Comparison of ENCODE assay signal across 20 cellular contexts in genomic region chr10:78970261-78970660, GRCh38.
DNase-seq lines count a peak whose midpoint lies in the region; ATAC-seq, FAIRE-seq and TF ChIP-seq lines count a peak whose summit lies in the region.
"Had no signal": no experiment of that assay in that cellular context is flagged by ENCODE, and none has a peak within 500 bp of the region (broad histone marks: within the 10 kb centered on the region; RNA-seq: fewer than 3 reads in every experiment).

No MANE protein-coding gene starts in this region.

- no peak for TF ChIP-seq CTCF in HepG2 (CRISPR knock-in tag; IDR thresholded peaks at IDR 0.05)
- TF ChIP-seq CTCF in right lobe of liver (IDR thresholded peaks at IDR 0.05): no peak
- no peak for TF ChIP-seq CTCF in K562 (IDR thresholded peaks at IDR 0.05 in 2 of 3, conservative IDR thresholded peaks at IDR 0.05 in 1 of 3; ENCODE audit: insufficient read depth in 2 of 3, low read depth in 1 of 3, low read length in 3 of 3)
- no peak for TF ChIP-seq CTCF in osteocyte (IDR thresholded peaks at IDR 0.05)
- no peak for TF ChIP-seq CTCF in D721Med (IDR thresholded peaks at IDR 0.05; ENCODE audit: insufficient read depth, missing control alignments)

- no TSS peak for BruUV-seq in HepG2 (replicated peaks; lab: Mats Ljungman, UMichigan)
- BruUV-seq in K562 (replicated peaks; lab: Mats Ljungman, UMichigan): no TSS peak

- H2BK15ac ChIP-seq in mesenchymal stem cell (ENCODE audit: low read depth, poor library complexity, severe bottlenecking): peak overlapping the region; percentile 26

- H3K27me3 Mint-ChIP-seq in osteocyte (ENCODE audit: unreplicated experiment): no peaks in the 10 kb centered on the region
- H3K27me3 Mint-ChIP-seq: CD4-positive, alpha-beta memory T cell had no signal

- DNase-seq in HepG2 (ENCODE audit: low spot score) (no peak), right lobe of liver (no peak), K562 (ENCODE audit: extremely low read depth in 1 of 4, low spot score in 3 of 4) (no peak), mesenchymal stem cell (no peak), osteocyte (ENCODE audit: extremely low spot score, unreplicated experiment) (no peak), D721Med (ENCODE audit: insufficient read length, low spot score) (no peak), SW480 (ENCODE audit: low spot score) (no peak), NCI-H226 (no peak)
- DNase-seq: 8988T; ACHN; CD4-positive, alpha-beta memory T cell; DMS153; DMS79 treated with DMSO at 0.1 percent for 48 hours; EL; GOT3 had no signal

- H3K4me3 Mint-ChIP-seq in osteocyte (ENCODE audit: unreplicated experiment): no peak overlapping the region

- no peak overlapping the region for H3K23ac ChIP-seq in mesenchymal stem cell (ENCODE audit: low read length in 2 of 2)

- H3K9ac ChIP-seq in HepG2 (ENCODE audit: insufficient read depth, low read depth, low read length) (no peak overlapping the region), K562 (ENCODE audit: insufficient read depth in 1 of 2, low read depth in 2 of 2, low read length in 2 of 2) (no peak overlapping the region), mesenchymal stem cell (ENCODE audit: low read length) (no peak overlapping the region)

- no peak overlapping the region for H3K4me2 ChIP-seq in HepG2 (ENCODE audit: low read depth, low read length)
- no peak overlapping the region for H3K4me2 ChIP-seq in K562 (ENCODE audit: insufficient read depth, low read length)
- no peak overlapping the region for H3K4me2 ChIP-seq in mesenchymal stem cell (ENCODE audit: low read length, poor library complexity, severe bottlenecking)

- no peak overlapping the region for H3K18ac ChIP-seq in mesenchymal stem cell (ENCODE audit: low read depth in 1 of 2, low read length in 2 of 2)

- H3K9me1 ChIP-seq in K562 (ENCODE audit: control insufficient read depth, insufficient read depth, low read length): no peaks in the 10 kb centered on the region

- H3K4ac ChIP-seq in mesenchymal stem cell (ENCODE audit: low read depth in 1 of 2, low read length in 2 of 2): no peak overlapping the region

- H3K14ac ChIP-seq in mesenchymal stem cell (ENCODE audit: low read length in 2 of 2): no peak overlapping the region

- CTCF ChIA-PET in HepG2 (lab: Yijun Ruan, JAX; ENCODE audit: low intra/inter-chr PET ratio, low total read pairs) (no interaction called here), K562 (lab: Yijun Ruan, JAX; ENCODE audit: low intra/inter-chr PET ratio) (no interaction called here)

- H3K4me1 Mint-ChIP-seq in osteocyte (ENCODE audit: unreplicated experiment): peaks cover 65% of the 10 kb centered on the region

- H2AFZ ChIP-seq in HepG2 (ENCODE audit: low read length): no peak overlapping the region
- 0 out of 2 replicates have a peak overlapping the region, but pooled peaks have one; percentile 1 for H2AFZ ChIP-seq in K562 (ENCODE audit: low read depth, low read length)
- H2AFZ ChIP-seq in mesenchymal stem cell (ENCODE audit: low read depth, low read length): no peak overlapping the region

- no peaks in the 10 kb centered on the region for H3K9me3 Mint-ChIP-seq in osteocyte (ENCODE audit: unreplicated experiment)
- H3K9me3 Mint-ChIP-seq: CD4-positive, alpha-beta memory T cell had no signal

- WGBS in HepG2 (ENCODE audit: low lambda C conversion rate): 85% methylated on average over 10 of the region's 10 CpGs
- WGBS in right lobe of liver (ENCODE audit: insufficient coverage, low coverage, low lambda C conversion rate, missing lambda C conversion rate): 75% methylated on average over 9 of the region's 10 CpGs
- WGBS in K562 (ENCODE audit: insufficient coverage, low coverage, missing lambda C conversion rate): 49% methylated on average over 10 of the region's 10 CpGs
- 87% methylated on average over 10 of the region's 10 CpGs for WGBS in mesenchymal stem cell

- H2BK12ac ChIP-seq in mesenchymal stem cell (ENCODE audit: low read length in 2 of 2): peak overlapping the region in 1 of 2 experiments; percentile 37

- no peak overlapping the region for H4K91ac ChIP-seq in mesenchymal stem cell (ENCODE audit: low read length)

- H2AK5ac ChIP-seq in mesenchymal stem cell (ENCODE audit: low read length, severe bottlenecking): no peak overlapping the region

- TF ChIP-seq POLR2A in HepG2 (IDR thresholded peaks at IDR 0.05; ENCODE audit: insufficient read depth in 1 of 2, low read depth in 2 of 2, low read length in 2 of 2) (no peak), right lobe of liver (IDR thresholded peaks at IDR 0.05) (no peak), K562 (conservative IDR thresholded peaks at IDR 0.05) (no peak)

- no peaks in the 10 kb centered on the region for H3K79me2 ChIP-seq in HepG2 (ENCODE audit: insufficient read depth, low read length)
- H3K79me2 ChIP-seq in K562 (ENCODE audit: control insufficient read depth, insufficient read depth, low read length): no peaks in the 10 kb centered on the region

- H3K27me3 ChIP-seq in HepG2 (ENCODE audit: control insufficient read depth in 1 of 2, insufficient read depth in 2 of 2, low read length in 2 of 2) (no peaks in the 10 kb centered on the region), right lobe of liver (no peaks in the 10 kb centered on the region), K562 (ENCODE audit: control insufficient read depth in 2 of 2, insufficient read depth in 2 of 2, low read length in 2 of 2) (no peaks in the 10 kb centered on the region; a peak in 1 of 5 replicates), mesenchymal stem cell (ENCODE audit: control insufficient read depth in 1 of 2, insufficient read depth in 1 of 2, low read length in 2 of 2) (peaks cover 0 to 4% of the 10 kb centered on the region in 2 experiments)

- no peak for FAIRE-seq in HepG2 (lab: Jason Lieb, UNC)
- no peak for FAIRE-seq in K562 (lab: Jason Lieb, UNC)
- FAIRE-seq in D721Med (lab: Jason Lieb, UNC): no peak
- FAIRE-seq: G401.6, GM12892, GM19239 had no signal

- no peak overlapping the region for H2BK120ac ChIP-seq in mesenchymal stem cell (ENCODE audit: low read depth, low read length)

- H3K9me3 ChIP-seq in HepG2 (ENCODE audit: low read length) (no peaks in the 10 kb centered on the region), right lobe of liver (no peaks in the 10 kb centered on the region), K562 (replicated peaks; ENCODE audit: control insufficient read depth, insufficient read depth, low read depth, low read length) (no peaks in the 10 kb centered on the region), mesenchymal stem cell (ENCODE audit: control insufficient read depth, low read length) (no peaks in the 10 kb centered on the region)
- H3K9me3 ChIP-seq: HAP-1 had no signal

- no peak overlapping the region for H2BK5ac ChIP-seq in mesenchymal stem cell (ENCODE audit: low read depth, low read length, poor library complexity, severe bottlenecking)

- H3K36me3 ChIP-seq in HepG2 (replicated peaks in 1 of 2; ENCODE audit: control insufficient read depth in 1 of 2, insufficient read depth in 2 of 2, low read length in 2 of 2) (no peaks in the 10 kb centered on the region), right lobe of liver (no peaks in the 10 kb centered on the region), K562 (ENCODE audit: control insufficient read depth, insufficient read depth, low read length) (no peaks in the 10 kb centered on the region), mesenchymal stem cell (ENCODE audit: control insufficient read depth in 1 of 2, insufficient read depth in 2 of 2, low read depth in 1 of 2, low read length in 2 of 2) (no peaks in the 10 kb centered on the region)
- H3K36me3 ChIP-seq: HAP-1 had no signal

- POLR2A ChIA-PET in HepG2 (lab: Yijun Ruan, JAX) (interaction anchor here (5.2 kb wide), 1 partner anchor 25 kb away, joined by 24 read pairs; no protein-coding TSS in a partner anchor), K562 (lab: Yijun Ruan, JAX) (no interaction called here)

- H4K8ac ChIP-seq in mesenchymal stem cell (ENCODE audit: low read length): no peak overlapping the region

- in situ Hi-C loops in HepG2 (cut with HindIII; ENCODE audit: extremely low pct_ligation_motif_present, low pct_unique_long_range_greater_than_20kb) (loop anchor here (5.0 kb wide), 1 partner anchor 217 kb away; no protein-coding TSS in a partner anchor), K562 (cut with MboI) (no loop called here)

- H3K27ac ChIP-seq in HepG2 (ENCODE audit: extremely low read length, insufficient read depth, low read length) (peak overlapping the region; percentile 45), right lobe of liver (no peak overlapping the region), K562 (ENCODE audit: extremely low read depth, low read depth, low read length) (no peak overlapping the region), mesenchymal stem cell (ENCODE audit: low read length, poor library complexity, severe bottlenecking) (no peak overlapping the region)
- H3K27ac ChIP-seq: C4-2B had no signal

- TF ChIP-seq RAD21 in HepG2 (CRISPR knock-in tag; IDR thresholded peaks at IDR 0.05) (no peak), K562 (CRISPR knock-in tag; conservative IDR thresholded peaks at IDR 0.05 in 1 of 2, IDR thresholded peaks at IDR 0.05 in 1 of 2) (no peak)

- H3K4me1 ChIP-seq in HepG2 (ENCODE audit: insufficient read depth, low read length) (peaks cover 92% of the 10 kb centered on the region), right lobe of liver (peaks cover 3 to 26% (median 20%) of the 10 kb centered on the region in 4 donors), K562 (replicated peaks in 1 of 2; ENCODE audit: control insufficient read depth in 2 of 2, insufficient read depth in 2 of 2, low read length in 2 of 2) (peaks cover 35 to 40% of the 10 kb centered on the region in 2 experiments), mesenchymal stem cell (ENCODE audit: control insufficient read depth, insufficient read depth, low read depth, low read length) (peaks cover 47% of the 10 kb centered on the region)

- TF ChIP-seq EP300 in HepG2 (IDR thresholded peaks at IDR 0.05; ENCODE audit: low read depth in 2 of 2, low read length in 2 of 2) (no peak), HepG2 (CRISPR knock-in tag; IDR thresholded peaks at IDR 0.05; ENCODE audit: borderline replicate concordance) (no peak), K562 (IDR thresholded peaks at IDR 0.05; ENCODE audit: low read length) (no peak)

- H3K4me3 ChIP-seq in HepG2 (replicated peaks in 1 of 3; ENCODE audit: insufficient read depth in 1 of 3, low read depth in 2 of 3, low read length in 3 of 3) (no peak overlapping the region), right lobe of liver (no peak overlapping the region), K562 (no peak overlapping the region), mesenchymal stem cell (ENCODE audit: insufficient read depth in 1 of 2, low read depth in 1 of 2, low read length in 2 of 2) (no peak overlapping the region)
- H3K4me3 ChIP-seq: HAP-1 had no signal

- intact Hi-C loops in HepG2 (cut with micrococcal nuclease; ENCODE audit: unreplicated experiment): loop anchor here (5.0 to 10.0 kb wide), 3 partner anchors 55 to 217 kb away; no protein-coding TSS in a partner anchor
- intact Hi-C loops in right lobe of liver (cut with DNase I): no loop called here
- intact Hi-C loops in K562 (cut with micrococcal nuclease): loop anchor here (5.0 kb wide), 2 partner anchors 82 to 112 kb away; no protein-coding TSS in a partner anchor

- H4K20me1 ChIP-seq in HepG2 (ENCODE audit: insufficient read depth, low read length): no peaks in the 10 kb centered on the region
- no peaks in the 10 kb centered on the region for H4K20me1 ChIP-seq in K562 (replicated peaks; ENCODE audit: control insufficient read depth, insufficient read depth, low read length)

- H3K27ac Mint-ChIP-seq in osteocyte (ENCODE audit: unreplicated experiment): peak overlapping the region; percentile 5
- H3K27ac Mint-ChIP-seq: CD4-positive, alpha-beta memory T cell had no signal

- H3K36me3 Mint-ChIP-seq in osteocyte (ENCODE audit: unreplicated experiment): no peaks in the 10 kb centered on the region

- ATAC-seq in HepG2 (no peak), right lobe of liver (no peak), K562 (no peak)

- no peaks in the 10 kb centered on the region for H3K79me1 ChIP-seq in mesenchymal stem cell (replicated peaks; ENCODE audit: low read length, poor library complexity, severe bottlenecking)

Comparison
In these comparisons a context has a peak if more than half of its experiments do, and no peak if none do; other contexts are left out.
1. intact Hi-C loops: an anchor here in HepG2 (5.0 to 10.0 kb wide) and K562 (5.0 kb wide); none called in right lobe of liver.
2. Of the 241 proteins assayed by ChIP-seq in both HepG2 and K562: peak only in HepG2: none; only in K562: GABPB1, MAX and USF2; in both: none; in neither: 238.